ENCODE assay signal across 18 cellular contexts in the genomic region with DNA sequence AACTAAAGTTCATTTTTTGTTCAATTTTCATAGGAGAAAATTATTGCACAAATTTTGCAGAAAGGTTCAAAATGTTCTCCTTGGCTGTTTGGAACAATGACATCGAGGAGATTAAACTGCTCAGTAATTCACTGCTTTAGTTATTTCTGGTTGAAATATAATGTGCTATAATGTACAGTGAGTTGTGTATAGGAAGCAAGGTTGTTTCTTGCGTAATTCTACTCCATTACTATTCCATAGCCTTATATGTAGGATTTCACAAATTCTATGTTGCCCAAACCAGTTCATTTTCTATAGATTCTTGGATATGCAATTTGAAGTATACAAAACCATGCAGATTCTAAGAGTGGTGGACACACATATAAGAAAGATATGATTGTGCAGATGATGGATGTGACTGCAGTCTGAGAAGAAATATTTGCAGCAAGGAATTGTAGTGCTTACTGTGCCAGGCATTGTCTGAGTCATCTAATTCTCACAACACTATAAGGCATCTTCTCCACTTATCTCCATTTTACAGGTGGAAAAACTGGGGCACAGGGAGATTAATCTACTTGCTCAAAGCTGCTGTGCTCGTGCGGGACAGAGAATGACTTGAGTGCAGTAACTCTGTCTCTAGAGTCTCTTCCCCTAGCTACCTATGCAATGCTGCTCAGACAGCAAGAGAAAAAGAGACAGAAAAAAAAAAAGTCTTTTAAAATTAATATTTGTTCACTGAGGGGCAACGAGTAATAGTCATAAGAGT.
A peak's percentile ranks its signal among the peaks of the same experiment; 100 is the strongest.
DNase-seq lines count a peak whose midpoint lies in the region; ATAC-seq and TF ChIP-seq lines count a peak whose summit lies in the region.
"Had no signal": no experiment of that assay in that cellular context is flagged by ENCODE, and none has a peak within 500 bp of the region (broad histone marks: within the 10 kb centered on the region; RNA-seq: fewer than 3 reads in every experiment).

No MANE protein-coding gene starts in this region.

- no peaks in the 10 kb centered on the region for H3K4me1 Mint-ChIP-seq in Calu3 (ENCODE audit: low read depth, unreplicated experiment)
- H3K4me1 Mint-ChIP-seq: activated CD4-positive, alpha-beta T cell treated with anti-CD3 and anti-CD28 coated beads, Interleukin-2, amount 10 ng/mL, durations not matched to agents 24 days and 14 days; central memory CD8-positive, alpha-beta T cell had no signal

- CTCF ChIA-PET in Calu3 (lab: Charles Lee), result interaction anchor here (0.7 kb wide), 2 partner anchors 208 to 340 kb away, joined by 3 read pairs; no protein-coding TSS in a partner anchor
- CTCF ChIA-PET in GM10248 (lab: Yijun Ruan, JAX), result no interaction called here

- no peak overlapping the region for H3K27ac Mint-ChIP-seq in Calu3 (ENCODE audit: unreplicated experiment)
- H3K27ac Mint-ChIP-seq: activated CD4-positive, alpha-beta T cell treated with anti-CD3 and anti-CD28 coated beads, Interleukin-2, amount 10 ng/mL, durations not matched to agents 24 days and 14 days; activated T-cell treated with anti-CD3 and anti-CD28 coated beads, Interleukin-2, amount 50 U/mL, for 24 hours had no signal

- peak overlapping the region; percentile 33 to 81 (median 59) for H3K27ac ChIP-seq in esophagus muscularis mucosa (replicated peaks in 1 of 4)
- H3K27ac ChIP-seq in psoas muscle, result no peak overlapping the region
- H3K27ac ChIP-seq in vagina, result no peak overlapping the region
- H3K27ac ChIP-seq: heart right ventricle, skin epidermis, stomach had no signal

- H3K36me3 Mint-ChIP-seq in Calu3 (ENCODE audit: insufficient read depth, unreplicated experiment), result no peaks in the 10 kb centered on the region

- POLR2A ChIA-PET in GM10248 (lab: Yijun Ruan, JAX), result interaction anchor here (0.6 kb wide), 1 partner anchor 18 kb away, joined by 3 read pairs; no protein-coding TSS in a partner anchor

- H3K27me3 Mint-ChIP-seq in Calu3 (ENCODE audit: unreplicated experiment), result no peaks in the 10 kb centered on the region
- H3K27me3 Mint-ChIP-seq: central memory CD8-positive, alpha-beta T cell had no signal

- whole genome bisulfite sequencing in esophagus muscularis mucosa, result 63% methylated on average over 5 of the region's 5 CpGs
- 55 to 63% (median 59%) methylated on average over 5 of the region's 5 CpGs for WGBS in psoas muscle, 3 donors

- TF ChIP-seq POLR2A in esophagus muscularis mucosa (IDR thresholded peaks at IDR 0.05; ENCODE audit: low read depth) (no peak), vagina (IDR thresholded peaks at IDR 0.05) (no peak)

- no peak overlapping the region for H3K4me3 Mint-ChIP-seq in Calu3 (ENCODE audit: low read depth, unreplicated experiment)
- H3K4me3 Mint-ChIP-seq: activated CD4-positive, alpha-beta T cell treated with anti-CD3 and anti-CD28 coated beads, Interleukin-2, amount 10 ng/mL, durations not matched to agents 24 days and 14 days; activated T-cell treated with anti-CD3 and anti-CD28 coated beads, Interleukin-2, amount 50 U/mL, for 24 hours; central memory CD8-positive, alpha-beta T cell had no signal

- no peak overlapping the region for H3K4me3 ChIP-seq in esophagus muscularis mucosa
- no peak overlapping the region for H3K4me3 ChIP-seq in psoas muscle
- no peak overlapping the region for H3K4me3 ChIP-seq in vagina
- H3K4me3 ChIP-seq: heart right ventricle, MG63, mucosa of descending colon, skin epidermis, stomach had no signal

- H3K4me1 ChIP-seq in esophagus muscularis mucosa (peaks cover 0 to 63% (median 47%) of the 10 kb centered on the region in 4 donors), psoas muscle (no peaks in the 10 kb centered on the region), vagina (no peaks in the 10 kb centered on the region)

- peaks cover 0 to 15% (median 0%) of the 10 kb centered on the region in 4 donors for H3K27me3 ChIP-seq in esophagus muscularis mucosa
- peaks cover 0 to 30% (median 10%) of the 10 kb centered on the region in 3 donors for H3K27me3 ChIP-seq in psoas muscle (ENCODE audit: insufficient read depth in 3 of 3, low read length in 2 of 3)
- no peaks in the 10 kb centered on the region for H3K27me3 ChIP-seq in vagina
- H3K27me3 ChIP-seq: MG63 had no signal

- DNase-seq in esophagus muscularis mucosa (ENCODE audit: extremely low spot score) (no peak), psoas muscle (no peak), vagina (ENCODE audit: extremely low spot score in 2 of 2) (no peak), Calu3 (no peak), GM10248 (ENCODE audit: extremely low spot score) (no peak)
- DNase-seq: activated T-cell treated with anti-CD3 and anti-CD28 coated beads, Interleukin-2, amount 50 U/mL, for 24 hours; MG63; Right ventricle myocardium superior; T-helper 9 cell had no signal

- H3K9me3 ChIP-seq in esophagus muscularis mucosa, result no peaks in the 10 kb centered on the region
- no peaks in the 10 kb centered on the region for H3K9me3 ChIP-seq in psoas muscle
- no peaks in the 10 kb centered on the region for H3K9me3 ChIP-seq in vagina
- H3K9me3 ChIP-seq: heart right ventricle, MG63, mucosa of descending colon had no signal

- intact Hi-C loops in esophagus muscularis mucosa (cut with DNase I), result loop anchor here (5.0 kb wide), 2 partner anchors 637 to 962 kb away; no protein-coding TSS in a partner anchor
- intact Hi-C loops in psoas muscle (cut with DNase I), result loop anchor here (10.0 kb wide), 2 partner anchors 640 to 960 kb away; a partner anchor contains a TSS
- intact Hi-C loops in vagina (cut with DNase I), result loop anchor here (5.0 kb wide), 1 partner anchor 637 kb away; no protein-coding TSS in a partner anchor
- intact Hi-C loops in Calu3 (cut with micrococcal nuclease; ENCODE audit: unreplicated experiment), result no loop called here

- peak; percentile 19 for ATAC-seq in GM18498 (IDR thresholded peaks at IDR 0.05; ENCODE audit: unreplicated experiment)
- ATAC-seq in GM21528 (IDR thresholded peaks at IDR 0.05; ENCODE audit: low FRiP score, unreplicated experiment), result peak; percentile 33
- ATAC-seq in HG03442 (IDR thresholded peaks at IDR 0.05; ENCODE audit: unreplicated experiment), result peak; percentile 5
- no peak for ATAC-seq in psoas muscle

- no TSS peak for BruUV-seq in Calu3 (replicated peaks; lab: Mats Ljungman, UMichigan)

- TF ChIP-seq CTCF in esophagus muscularis mucosa (IDR thresholded peaks at IDR 0.05), result no peak
- no peak for TF ChIP-seq CTCF in psoas muscle (IDR thresholded peaks at IDR 0.05)
- TF ChIP-seq CTCF in vagina (IDR thresholded peaks at IDR 0.05), result no peak
- TF ChIP-seq CTCF in Calu3 (IDR thresholded peaks at IDR 0.05; ENCODE audit: unreplicated experiment), result no peak
- no peak for TF ChIP-seq CTCF in GM10248 (IDR thresholded peaks at IDR 0.05; ENCODE audit: control extremely low read depth, extremely low read depth, low read depth, missing control alignments)

- H3K9me3 Mint-ChIP-seq in Calu3 (ENCODE audit: low read depth, unreplicated experiment), result no peaks in the 10 kb centered on the region
- H3K9me3 Mint-ChIP-seq: activated CD4-positive, alpha-beta T cell treated with anti-CD3 and anti-CD28 coated beads, Interleukin-2, amount 10 ng/mL, durations not matched to agents 24 days and 14 days; activated T-cell treated with anti-CD3 and anti-CD28 coated beads, Interleukin-2, amount 50 U/mL, for 24 hours; central memory CD8-positive, alpha-beta T cell had no signal

- no peak for TF ChIP-seq EP300 in esophagus muscularis mucosa (IDR thresholded peaks at IDR 0.05)

- H3K36me3 ChIP-seq in esophagus muscularis mucosa, result no peaks in the 10 kb centered on the region
- no peaks in the 10 kb centered on the region for H3K36me3 ChIP-seq in psoas muscle (ENCODE audit: insufficient read depth in 1 of 2, low read depth in 1 of 2)
- no peaks in the 10 kb centered on the region for H3K36me3 ChIP-seq in vagina
- H3K36me3 ChIP-seq: heart right ventricle, MG63, stomach had no signal

Comparison
In these comparisons a context has a peak if more than half of its experiments do, and no peak if none do; other contexts are left out.
1. ATAC-seq: peak in GM18498 (single experiment), GM21528 (single experiment) and HG03442 (single experiment); none in psoas muscle (0 of 4).
2. H3K27ac ChIP-seq: peak in esophagus muscularis mucosa (4 of 4); none in psoas muscle (single experiment) and vagina (single experiment).